8 cellular contexts compared by ENCODE assay signal in the genomic region with DNA sequence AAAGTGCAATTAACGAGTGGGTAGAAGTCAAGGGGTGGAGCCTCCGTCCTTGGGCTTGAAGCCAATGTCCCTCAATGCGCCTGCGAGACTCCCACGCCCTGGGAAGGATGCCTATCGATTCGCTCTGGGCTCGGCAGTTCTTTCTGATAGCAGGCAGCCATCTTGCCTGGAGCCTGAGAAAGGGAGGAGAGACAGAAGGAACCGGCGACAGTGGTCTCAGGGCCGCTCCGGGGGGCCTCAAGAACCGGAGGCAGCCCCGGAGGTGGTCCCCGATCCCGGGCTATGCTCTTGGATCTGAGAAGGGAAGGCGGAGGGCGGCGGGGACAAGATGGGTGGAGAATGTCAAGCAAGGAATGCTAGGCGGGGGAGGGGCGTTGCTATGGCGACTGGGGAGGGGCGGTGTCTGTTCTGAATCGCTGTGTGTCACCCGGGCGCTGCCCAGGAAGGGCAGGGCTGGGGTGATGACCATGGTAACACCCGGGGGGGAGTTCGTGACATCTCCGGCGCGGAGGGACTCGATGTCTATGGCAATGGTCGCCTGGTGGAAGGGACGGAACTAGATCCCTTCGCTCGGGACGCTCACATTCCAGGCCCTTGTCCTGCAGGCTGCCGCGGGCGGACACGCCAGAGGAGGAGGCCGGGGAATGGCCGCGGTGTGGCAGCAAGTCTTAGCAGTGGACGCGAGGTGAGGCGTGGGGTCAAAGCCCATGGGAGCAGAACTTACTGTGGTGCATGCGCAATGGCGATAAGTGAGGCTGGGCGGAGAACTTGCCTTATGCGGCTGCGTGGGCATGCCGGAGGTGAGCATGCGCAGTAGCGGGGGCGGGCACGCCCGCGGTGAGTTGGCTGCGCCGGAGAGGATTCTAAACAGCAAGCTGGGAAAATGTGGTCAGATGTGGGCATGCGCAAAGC. TPM values are rescaled to one million over a fixed set of nuclear protein-coding genes. Genes with fewer than 3 reads are reported as not detected.
DNase-seq lines count a peak whose midpoint lies in the region; ATAC-seq and TF ChIP-seq lines count a peak whose summit lies in the region.

Gene WDR13, plus strand, starts transcription at position 140 of the 912 bp plus-strand sequence. Its CDS starts 505 bp downstream, at position 645.

- no peaks in the 10 kb centered on the region for H3K9me3 ChIP-seq in smooth muscle cell (replicated peaks; ENCODE audit: low read depth)

- peaks cover 14 to 20% of the 10 kb centered on the region in 2 donors for H3K4me1 Mint-ChIP-seq in immature natural killer cell

- H3K4me1 ChIP-seq in ACC112 (ENCODE audit: control insufficient read depth, insufficient read depth, low read length, unreplicated experiment) (peaks cover 14% of the 10 kb centered on the region), smooth muscle cell (ENCODE audit: low read depth) (no peaks in the 10 kb centered on the region)

- H3K27ac Mint-ChIP-seq in immature natural killer cell, result peak within 1 kb of the TSS; percentile 99 to 100 (median 99)

- H3K9ac ChIP-seq in smooth muscle cell (ENCODE audit: low read depth), result peak within 1 kb of the TSS; percentile 98

- H3K27me3 ChIP-seq in ACC112 (ENCODE audit: insufficient read depth, low read length), result no peaks in the 10 kb centered on the region
- H3K27me3 ChIP-seq in smooth muscle cell (ENCODE audit: low read depth), result no peaks in the 10 kb centered on the region

- peaks cover 0 to 5% (median 0%) of the 10 kb centered on the region in 3 donors for H3K36me3 Mint-ChIP-seq in immature natural killer cell

- H2AFZ ChIP-seq in ACC112 (ENCODE audit: low read length, unreplicated experiment) (peak within 1 kb of the TSS; percentile 68), smooth muscle cell (ENCODE audit: low read depth) (no peak within 1 kb of the TSS)

- H3K4me3 ChIP-seq in ACC112 (ENCODE audit: low read depth, low read length) (peak within 1 kb of the TSS; percentile 92), smooth muscle cell (peak within 1 kb of the TSS; percentile 67)

- peak within 1 kb of the TSS; percentile 99 for H3K27ac ChIP-seq in ACC112 (ENCODE audit: low read depth, low read length)
- peak within 1 kb of the TSS; percentile 99 for H3K27ac ChIP-seq in caudate nucleus (ENCODE audit: low read depth, low read length)
- peak within 1 kb of the TSS; percentile 97 for H3K27ac ChIP-seq in smooth muscle cell (ENCODE audit: low read depth)

- peaks cover 10 to 18% (median 14%) of the 10 kb centered on the region in 3 donors for H3K27me3 Mint-ChIP-seq in immature natural killer cell (ENCODE audit: low read depth in 3 of 3)

- no peaks in the 10 kb centered on the region for H3F3A ChIP-seq in smooth muscle cell (ENCODE audit: low read depth)

- peak within 1 kb of the TSS; percentile 86 for H3K4me2 ChIP-seq in smooth muscle cell

- TF ChIP-seq CTCF in smooth muscle cell (IDR thresholded peaks at IDR 0.05; ENCODE audit: borderline replicate concordance, insufficient read depth, poor library complexity, severe bottlenecking), result no peak

- ATAC-seq in GM18873 (IDR thresholded peaks at IDR 0.05; ENCODE audit: low FRiP score, unreplicated experiment) (peak; percentile 53), HG03159 (IDR thresholded peaks at IDR 0.05; ENCODE audit: unreplicated experiment) (peak; percentile 63)

- H3K36me3 ChIP-seq in ACC112 (ENCODE audit: insufficient read depth, low read length) (no peaks in the 10 kb centered on the region), smooth muscle cell (ENCODE audit: low read depth) (no peaks in the 10 kb centered on the region)

- DNase-seq in NCI-H345 treated with DMSO at 0.1 percent for 48 hours (lab: John Stamatoyannopoulos, UW; ENCODE audit: unreplicated experiment), result peak; percentile 82
- peak; percentile 63 to 77 (median 74) for DNase-seq in activated CD4-positive, CD25-positive, alpha-beta regulatory T cell (lab: John Stamatoyannopoulos, UW)
- DNase-seq in caudate nucleus (lab: John Stamatoyannopoulos, UW), result peak; percentile 50 to 92 (median 82)
- peak; percentile 88 to 91 (median 90) for DNase-seq in immature natural killer cell
- DNase-seq in smooth muscle cell (lab: John Stamatoyannopoulos, UW; ENCODE audit: unreplicated experiment), result peak; percentile 70

- H3K4me3 Mint-ChIP-seq in immature natural killer cell, result peak within 1 kb of the TSS; percentile 93 to 99 (median 98)

- H3K9me3 Mint-ChIP-seq in immature natural killer cell, result no peaks in the 10 kb centered on the region

- no peaks in the 10 kb centered on the region for H4K20me1 ChIP-seq in smooth muscle cell (ENCODE audit: low read depth)

- 37% methylated on average over 58 of the region's 62 CpGs for WGBS in smooth muscle cell (ENCODE audit: low lambda C conversion rate)

- H3K79me2 ChIP-seq in ACC112 (ENCODE audit: control insufficient read depth, insufficient read depth, low read length, unreplicated experiment) (peaks cover 10% of the 10 kb centered on the region), smooth muscle cell (ENCODE audit: low read depth) (no peaks in the 10 kb centered on the region)

RNA-seq across cellular contexts. Expression of gene WDR13, which starts in this region (rescaled TPM):
- polyA plus RNA-seq in immature natural killer cell (10 to 100 TPM; 67.1 to 78.1 (median 75.4) TPM), smooth muscle cell (113 and 133 TPM in 2 replicates)
- 46.9 and 55.3 TPM in 2 replicates for total RNA-seq in smooth muscle cell

Comparison
In these comparisons a context has a peak if more than half of its experiments do, and no peak if none do; other contexts are left out.
1. Peak in every context shown above with its lines: DNase-seq, ATAC-seq, H3K4me3 ChIP-seq and H3K27ac ChIP-seq.